8 cellular contexts compared by ENCODE assay signal in genomic region chr16:1610071-1610840, GRCh38. TPM values are rescaled to one million over a fixed set of nuclear protein-coding genes. Genes with fewer than 3 reads are reported as not detected.
DNase-seq lines count a peak whose midpoint lies in the region; ATAC-seq and TF ChIP-seq lines count a peak whose summit lies in the region.

No MANE protein-coding gene starts in this region.

- no peaks in the 10 kb centered on the region for H3K9me3 ChIP-seq in CD4-positive, alpha-beta memory T cell (ENCODE audit: control insufficient read depth in 1 of 2, low read length in 2 of 2)

- H3K4me3 ChIP-seq in CD4-positive, alpha-beta memory T cell (ENCODE audit: low read length in 2 of 2) = peak overlapping the region in 1 of 2 donors; percentile 71

- H3K36me3 ChIP-seq in CD4-positive, alpha-beta memory T cell (ENCODE audit: insufficient read depth, low read length) = no peaks in the 10 kb centered on the region

- peak overlapping the region; percentile 64 for H3K27ac ChIP-seq in CD4-positive, alpha-beta memory T cell (ENCODE audit: low read depth, low read length)

- H3K36me3 Mint-ChIP-seq in CD4-positive, alpha-beta memory T cell = peaks cover 3 to 16% of the 10 kb centered on the region in 2 donors
- H3K36me3 Mint-ChIP-seq in nephron (ENCODE audit: low read depth) = peaks cover 12% of the 10 kb centered on the region

- POLR2A ChIA-PET in CD4-positive, alpha-beta memory T cell (lab: Charles Lee; ENCODE audit: partially characterized antibody) = interaction anchor here (0.7 to 2.6 kb wide), 19 partner anchors 10 to 278 kb away, joined by 3 to 14 read pairs (median 4); partner anchors contain the start of genes FAHD1, HAGH, JPT2 and MAPK8IP3

- CTCF ChIA-PET in CD4-positive, alpha-beta memory T cell (lab: Charles Lee; ENCODE audit: partially characterized antibody) = interaction anchor here (0.7 to 2.2 kb wide), 3 partner anchors 11 to 96 kb away, joined by 3 to 8 read pairs (median 3); partner anchors contain the start of gene MAPK8IP3

- peak; percentile 90 to 93 (median 91) for DNase-seq in CD4-positive, alpha-beta memory T cell
- peak; percentile 81 for DNase-seq in LHCN-M2 (ENCODE audit: low read depth)
- peak; percentile 82 for DNase-seq in SIG-M5 treated with dmso at 0.1 percent for 504 hours (lab: John Stamatoyannopoulos, UW; ENCODE audit: unreplicated experiment)
- peak; percentile 88 for DNase-seq in activated gamma-delta T cell (lab: John Stamatoyannopoulos, UW)
- DNase-seq in fibroblast of the conjunctiva (ENCODE audit: low read depth) = peak; percentile 66
- DNase-seq in stimulated activated naive CD4-positive, alpha-beta T cell (lab: John Stamatoyannopoulos, UW) = peak; percentile 81 to 92 (median 89)

- peaks cover 0 to 2% of the 10 kb centered on the region in 2 donors for H3K27me3 Mint-ChIP-seq in CD4-positive, alpha-beta memory T cell
- H3K27me3 Mint-ChIP-seq in nephron (ENCODE audit: low read depth) = peaks cover 7% of the 10 kb centered on the region

- TF ChIP-seq CTCF in nephron (IDR thresholded peaks at IDR 0.05; ENCODE audit: unreplicated experiment in 3 of 3) = no peak

- peak overlapping the region; percentile 64 to 98 (median 89) for H3K27ac Mint-ChIP-seq in CD4-positive, alpha-beta memory T cell
- peak overlapping the region; percentile 11 to 82 (median 65) for H3K27ac Mint-ChIP-seq in nephron

- H3K27me3 ChIP-seq in CD4-positive, alpha-beta memory T cell (ENCODE audit: insufficient read depth, low read length) = no peaks in the 10 kb centered on the region

- peaks cover 19 to 38% (median 21%) of the 10 kb centered on the region in 4 donors for H3K4me1 Mint-ChIP-seq in CD4-positive, alpha-beta memory T cell
- H3K4me1 Mint-ChIP-seq in nephron = peaks cover 24% of the 10 kb centered on the region

- H3K4me3 Mint-ChIP-seq in CD4-positive, alpha-beta memory T cell = peak overlapping the region; percentile 68 to 88 (median 76)
- peak overlapping the region; percentile 84 to 94 (median 88) for H3K4me3 Mint-ChIP-seq in nephron

- intact Hi-C loops in CD4-positive, alpha-beta memory T cell (cut with micrococcal nuclease) = loop anchor here (2.0 to 5.0 kb wide), 6 partner anchors 73 to 657 kb away; partner anchors contain the start of genes MSRB1, NUBP2, RNPS1 and SPSB3

- H3K9me3 Mint-ChIP-seq in CD4-positive, alpha-beta memory T cell = peaks cover 0 to 4% (median 3%) of the 10 kb centered on the region in 8 donors
- no peaks in the 10 kb centered on the region for H3K9me3 Mint-ChIP-seq in nephron

- peak; percentile 40 for ATAC-seq in GM21515 (IDR thresholded peaks at IDR 0.05; ENCODE audit: unreplicated experiment)

- H3K4me1 ChIP-seq in CD4-positive, alpha-beta memory T cell (ENCODE audit: insufficient read depth, low read length) = peaks cover 38% of the 10 kb centered on the region

RNA-seq across cellular contexts. Expression of gene IFT140, which starts 1.6 kb away (rescaled TPM):
- 1 to 10 TPM; 5.5 to 7.3 TPM for total RNA-seq in CD4-positive, alpha-beta memory T cell
- polyA plus RNA-seq in CD4-positive, alpha-beta memory T cell = 1 to 10 TPM; 3.3 to 3.8 TPM
- total RNA-seq in LHCN-M2 (2014; rRNA removed) = 9.9 and 18.3 TPM in 2 replicates
- 9.5 TPM for polyA plus RNA-seq in LHCN-M2 (2012)

RNA-seq across cellular contexts. Expression of gene CRAMP1, which starts 1.9 kb away (rescaled TPM):
- 10 to 100 TPM; 27.3 to 33.8 TPM for total RNA-seq in CD4-positive, alpha-beta memory T cell
- polyA plus RNA-seq in CD4-positive, alpha-beta memory T cell = 1 to 10 TPM in 1 of 2 donors, under 1 TPM in 1; 0.55 to 5.1 TPM
- total RNA-seq in LHCN-M2 (2014; rRNA removed) = 6.9 and 7.9 TPM in 2 replicates
- polyA plus RNA-seq in LHCN-M2 (2012) = 4.4 TPM
